Comparison of ENCODE assay signal across 1 cellular context in genomic region chr15:96261575-96262034, GRCh38.
TF ChIP-seq lines count a peak whose summit lies in the region.

No MANE protein-coding gene starts in this region.

TF ChIP-seq in HepG2, 621 proteins besides CTCF, POLR2A, EP300 and RAD21 (continued from another document and continues in another):
- TF ChIP-seq PAXIP1 (CRISPR knock-in tag; conservative IDR thresholded peaks at IDR 0.05) (peak; percentile 82), ZNF567 (CRISPR knock-in tag; IDR thresholded peaks at IDR 0.05; ENCODE audit: borderline replicate concordance) (no peak), TIGD3 (CRISPR knock-in tag; IDR thresholded peaks at IDR 0.05; ENCODE audit: borderline replicate concordance) (no peak), PREB (CRISPR knock-in tag; IDR thresholded peaks at IDR 0.05) (no peak), RORA (CRISPR knock-in tag; IDR thresholded peaks at IDR 0.05) (no peak), MIXL1 (CRISPR knock-in tag; IDR thresholded peaks at IDR 0.05) (peak; percentile 65), ZBTB46 (CRISPR knock-in tag; IDR thresholded peaks at IDR 0.05; ENCODE audit: borderline replicate concordance) (no peak), ZNF460 (CRISPR knock-in tag; IDR thresholded peaks at IDR 0.05; ENCODE audit: borderline replicate concordance) (no peak), MTF1 (CRISPR knock-in tag; IDR thresholded peaks at IDR 0.05) (no peak), ZNF784 (CRISPR knock-in tag; IDR thresholded peaks at IDR 0.05; ENCODE audit: borderline replicate concordance) (no peak), FOXM1 (CRISPR knock-in tag; IDR thresholded peaks at IDR 0.05) (no peak), PHB2 (IDR thresholded peaks at IDR 0.05; ENCODE audit: partially characterized antibody) (no peak), PCBP2 (optimal IDR thresholded peaks at IDR 0.05; ENCODE audit: low read depth, low read length, poor library complexity, severe bottlenecking) (no peak), ZZZ3 (CRISPR knock-in tag; IDR thresholded peaks at IDR 0.05; ENCODE audit: borderline replicate concordance) (no peak), SP4 (CRISPR knock-in tag; IDR thresholded peaks at IDR 0.05) (no peak), CERS6 (CRISPR knock-in tag; IDR thresholded peaks at IDR 0.05) (no peak), ZNF124 (CRISPR knock-in tag; IDR thresholded peaks at IDR 0.05) (no peak), HMG20A (CRISPR knock-in tag; IDR thresholded peaks at IDR 0.05; ENCODE audit: borderline replicate concordance) (peak; percentile 65; the same call in 1 of the 2 replicates), ZNF660 (CRISPR knock-in tag; IDR thresholded peaks at IDR 0.05; ENCODE audit: borderline replicate concordance, low read depth) (no peak), ZBTB10 (CRISPR knock-in tag; IDR thresholded peaks at IDR 0.05; ENCODE audit: borderline replicate concordance) (no peak), ZNF468 (CRISPR knock-in tag; IDR thresholded peaks at IDR 0.05) (no peak), ZNF512 (CRISPR knock-in tag; IDR thresholded peaks at IDR 0.05) (no peak), JARID2 (CRISPR knock-in tag; IDR thresholded peaks at IDR 0.05; ENCODE audit: insufficient replicate concordance) (no peak), ZNF432 (CRISPR knock-in tag; IDR thresholded peaks at IDR 0.05; ENCODE audit: borderline replicate concordance) (no peak), ZNF800 (CRISPR knock-in tag; IDR thresholded peaks at IDR 0.05) (no peak), HOMEZ (CRISPR knock-in tag; IDR thresholded peaks at IDR 0.05; ENCODE audit: low read depth) (no peak), ZSCAN29 (CRISPR knock-in tag; conservative IDR thresholded peaks at IDR 0.05) (no peak), ELF1 (CRISPR knock-in tag; IDR thresholded peaks at IDR 0.05) (no peak), ARNT2 (CRISPR knock-in tag; IDR thresholded peaks at IDR 0.05; ENCODE audit: low read depth) (no peak), MED8 (CRISPR knock-in tag; IDR thresholded peaks at IDR 0.05; ENCODE audit: insufficient replicate concordance) (no peak), TEAD2 (CRISPR knock-in tag; IDR thresholded peaks at IDR 0.05) (no peak), MXD1 (CRISPR knock-in tag; IDR thresholded peaks at IDR 0.05) (no peak), RFX1 (IDR thresholded peaks at IDR 0.05) (no peak), ZNF180 (CRISPR knock-in tag; IDR thresholded peaks at IDR 0.05; ENCODE audit: borderline replicate concordance, low read depth) (no peak), ZSCAN20 (CRISPR knock-in tag; IDR thresholded peaks at IDR 0.05; ENCODE audit: borderline replicate concordance) (no peak), LRRFIP1 (CRISPR knock-in tag; conservative IDR thresholded peaks at IDR 0.05) (no peak), KDM3A (CRISPR knock-in tag; IDR thresholded peaks at IDR 0.05; ENCODE audit: low read depth) (no peak; the same call in 1 of the 2 replicates), ZNF562 (CRISPR knock-in tag; IDR thresholded peaks at IDR 0.05; ENCODE audit: borderline replicate concordance) (no peak), BCL6 (CRISPR knock-in tag; IDR thresholded peaks at IDR 0.05) (peak; percentile 83), ZNF816 (CRISPR knock-in tag; IDR thresholded peaks at IDR 0.05; ENCODE audit: borderline replicate concordance) (no peak), ZNF207 (IDR thresholded peaks at IDR 0.05; ENCODE audit: borderline replicate concordance) (no peak)
